Comparison of ENCODE assay signal across 8 cellular contexts in genomic region chr1:236524142-236524891, GRCh38. TPM values are rescaled to one million over a fixed set of nuclear protein-coding genes. Genes with fewer than 3 reads are reported as not detected.
A peak's percentile ranks its signal among the peaks of the same experiment; 100 is the strongest.
DNase-seq lines count a peak whose midpoint lies in the region; ATAC-seq and TF ChIP-seq lines count a peak whose summit lies in the region.

No MANE protein-coding gene starts in this region.

- no peaks in the 10 kb centered on the region for H3K9me3 Mint-ChIP-seq in WTC11

- H3K36me3 ChIP-seq in A673 (ENCODE audit: insufficient read depth, low read length, poor library complexity, severe bottlenecking) = no peaks in the 10 kb centered on the region

- peak overlapping the region; percentile 85 for H3K4me3 Mint-ChIP-seq in WTC11

- H3K4me1 ChIP-seq in A673 (ENCODE audit: insufficient read depth, low read length, poor library complexity, severe bottlenecking) = peaks cover 4% of the 10 kb centered on the region

- TF ChIP-seq CTCF in A673 (conservative IDR thresholded peaks at IDR 0.05; ENCODE audit: low read depth, low read length) = no peak
- no peak for TF ChIP-seq CTCF in WTC11 (IDR thresholded peaks at IDR 0.05)

- peaks cover 11% of the 10 kb centered on the region for H3K4me1 Mint-ChIP-seq in WTC11

- no TSS peak for BruUV-seq in A673 (replicated peaks; lab: Mats Ljungman, UMichigan)

- peaks cover 28% of the 10 kb centered on the region for H3K27me3 Mint-ChIP-seq in WTC11 (ENCODE audit: low read depth)

- H3K9me3 ChIP-seq in A673 (ENCODE audit: low read depth, low read length, poor library complexity, severe bottlenecking) = no peaks in the 10 kb centered on the region

- DNase-seq in A673 (ENCODE audit: low spot score) = peak; percentile 83
- DNase-seq in NCI-H2081 treated with DMSO at 0.1 percent for 48 hours (lab: John Stamatoyannopoulos, UW) = peak; percentile 77
- DNase-seq in WTC11 (ENCODE audit: low spot score) = peak; percentile 20
- DNase-seq in cerebellar cortex (ENCODE audit: low spot score) = peak; percentile 72
- peak; percentile 78 for DNase-seq in islet precursor cell
- DNase-seq in stimulated activated CD4-positive, alpha-beta T cell treated with anti-CD3 and anti-CD28 coated beads, Interleukin-15, amount 100 ng/mL, for 1 hour (ENCODE audit: low read depth in 1 of 2, low spot score in 1 of 2) = peak; percentile 19 to 29

- ATAC-seq in GM18519 (IDR thresholded peaks at IDR 0.05; ENCODE audit: low FRiP score, unreplicated experiment) = peak; percentile 92
- ATAC-seq in HG03045 (IDR thresholded peaks at IDR 0.05; ENCODE audit: unreplicated experiment) = peak; percentile 79
- ATAC-seq in WTC11 = peak; percentile 67

- intact Hi-C loops in A673 (cut with micrococcal nuclease; ENCODE audit: unreplicated experiment) = no loop called here

- CTCF ChIA-PET in A673 (lab: Charles Lee) = no interaction called here
- CTCF ChIA-PET in WTC11 (lab: Charles Lee) = no interaction called here

- peak overlapping the region; percentile 78 for H3K27ac ChIP-seq in A673 (ENCODE audit: low read depth, low read length, poor library complexity, severe bottlenecking)

- no peaks in the 10 kb centered on the region for H3K27me3 ChIP-seq in A673 (replicated peaks; ENCODE audit: insufficient read depth, low read depth, low read length, poor library complexity)

- no peaks in the 10 kb centered on the region; the same call in 1 of the 2 replicates for H3K36me3 Mint-ChIP-seq in WTC11

- peak overlapping the region; percentile 67 for H3K4me3 ChIP-seq in A673 (ENCODE audit: low read depth, low read length, poor library complexity, severe bottlenecking)

- POLR2A ChIA-PET in A673 (lab: Charles Lee; ENCODE audit: low non-redundant PET) (no interaction called here), WTC11 (lab: Charles Lee) (no interaction called here)

- H3K27ac Mint-ChIP-seq in WTC11 = 0 out of 2 replicates have a peak overlapping the region, but pooled peaks have one; percentile 35

TF ChIP-seq in WTC11, 78 proteins besides CTCF, POLR2A, EP300 and RAD21 (continues in another document):
- TF ChIP-seq E2F1 (CRISPR knock-in tag; IDR thresholded peaks at IDR 0.05) (no peak), MAX (CRISPR knock-in tag; IDR thresholded peaks at IDR 0.05) (peak; percentile 45; the same call in 1 of the 2 replicates), NR2C2 (CRISPR knock-in tag; IDR thresholded peaks at IDR 0.05) (peak; percentile 16; the same call in 1 of the 2 replicates), SP1 (CRISPR knock-in tag; conservative IDR thresholded peaks at IDR 0.05) (peak; percentile 36; the same call in 1 of the 2 replicates), ATF2 (CRISPR knock-in tag; IDR thresholded peaks at IDR 0.05; ENCODE audit: borderline replicate concordance, low read depth) (no peak), USF2 (CRISPR knock-in tag; IDR thresholded peaks at IDR 0.05) (peak; percentile 89), GTF2I (CRISPR knock-in tag; conservative IDR thresholded peaks at IDR 0.05) (no peak), ZNF425 (CRISPR knock-in tag; conservative IDR thresholded peaks at IDR 0.05) (no peak), ERG (CRISPR knock-in tag; IDR thresholded peaks at IDR 0.05) (no peak), ARID4B (CRISPR knock-in tag; IDR thresholded peaks at IDR 0.05; ENCODE audit: borderline replicate concordance) (no peak; the same call in 1 of the 2 replicates), FOXP1 (CRISPR knock-in tag; IDR thresholded peaks at IDR 0.05; ENCODE audit: borderline replicate concordance) (no peak), FOXK1 (CRISPR knock-in tag; IDR thresholded peaks at IDR 0.05) (peak; percentile 65)

RNA-seq across cellular contexts. Expression of gene LGALS8, which starts 0.5 kb away (rescaled TPM):
- total RNA-seq in A673 (2021) = 34.4 and 35.3 TPM in 2 replicates
- 8.6 to 10.3 TPM (median 10.1 TPM) in 3 replicates for total RNA-seq in WTC11 (2021)

Comparison
In these comparisons a context has a peak if more than half of its experiments do, and no peak if none do; other contexts are left out.
1. Peak in every context shown above with its lines: DNase-seq, ATAC-seq, H3K4me3 ChIP-seq and H3K27ac ChIP-seq.
2. DNase-seq: peak in every context shown above with its lines; median percentile 83 in A673; 78 in islet precursor cell; 77 in NCI-H2081 treated with DMSO at 0.1 percent for 48 hours; 72 in cerebellar cortex; 24 in stimulated activated CD4-positive, alpha-beta T cell treated with anti-CD3 and anti-CD28 coated beads, Interleukin-15, amount 100 ng/mL, for 1 hour; 20 in WTC11.